In genomic region chr11:129946965-129947364, GRCh38 we compare ENCODE assay signal across 1 cellular context.
TF ChIP-seq lines count a peak whose summit lies in the region.

No MANE protein-coding gene starts in this region.

TF ChIP-seq in H1, 55 proteins besides CTCF, POLR2A, EP300 and RAD21:
- TF ChIP-seq EZH2 (IDR thresholded peaks at IDR 0.05; ENCODE audit: low read depth, low read length, severe bottlenecking) (no peak), CHD1 (IDR thresholded peaks at IDR 0.05; ENCODE audit: low read depth, low read length) (no peak), EGR1 (IDR thresholded peaks at IDR 0.05; ENCODE audit: borderline replicate concordance, low read depth, low read length) (no peak), PHF8 (conservative IDR thresholded peaks at IDR 0.05; ENCODE audit: low read depth, low read length) (no peak), CHD7 (IDR thresholded peaks at IDR 0.05; ENCODE audit: insufficient replicate concordance, low read length) (no peak), TAF1 (IDR thresholded peaks at IDR 0.05; ENCODE audit: low read depth, low read length) (no peak)
